In the genomic region with DNA sequence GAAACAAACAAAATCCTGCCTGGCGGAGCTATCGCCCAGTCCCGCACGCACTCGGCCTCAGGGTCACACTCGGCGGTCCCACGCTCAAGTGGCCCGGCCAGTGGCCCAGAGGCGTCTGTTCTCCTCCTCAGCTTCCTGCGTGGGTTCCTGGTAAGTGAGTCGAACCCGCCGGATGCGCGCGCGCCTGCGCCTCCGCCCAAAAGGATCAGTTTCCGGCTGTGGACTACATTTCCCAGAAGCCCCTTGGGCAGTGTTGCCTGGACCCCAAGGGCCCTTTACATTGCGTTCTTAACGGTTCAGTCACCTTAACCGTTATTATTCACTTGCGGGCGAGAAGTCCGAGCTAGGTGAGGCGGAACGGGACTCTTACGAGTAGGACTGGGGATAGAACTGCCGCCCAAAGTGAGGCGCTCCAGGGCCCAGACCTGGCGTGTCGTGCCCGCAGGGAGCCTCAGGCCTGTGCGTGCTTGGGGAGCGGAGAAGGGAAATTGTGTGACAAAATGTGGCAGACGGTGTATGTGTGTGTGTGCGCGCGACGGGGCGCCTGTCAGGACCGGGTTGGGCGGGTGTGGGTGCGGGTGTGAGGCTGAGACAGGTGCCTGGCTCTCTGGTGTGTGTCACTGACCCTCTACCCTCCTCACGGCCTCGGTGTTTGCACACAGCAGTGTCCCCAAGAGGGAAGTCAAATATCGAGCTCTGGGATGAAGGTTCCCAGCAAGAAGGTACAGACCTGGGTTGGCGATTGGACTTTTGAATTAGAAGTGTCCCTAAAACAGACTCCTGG, we compare ENCODE assay signal across 1 cellular context.
A peak's percentile ranks its signal among the peaks of the same experiment; 100 is the strongest.
TF ChIP-seq lines count a peak whose summit lies in the region.

TSS of gene ZNF546 (plus strand) at position 250 of the 784 bp plus-strand sequence. CDS start 1,267 bp downstream, outside the sequence.

TF ChIP-seq in HEK293, 187 proteins besides CTCF, POLR2A, EP300 and RAD21 (continued from another document and continues in another):
- TF ChIP-seq, protein P1, sequence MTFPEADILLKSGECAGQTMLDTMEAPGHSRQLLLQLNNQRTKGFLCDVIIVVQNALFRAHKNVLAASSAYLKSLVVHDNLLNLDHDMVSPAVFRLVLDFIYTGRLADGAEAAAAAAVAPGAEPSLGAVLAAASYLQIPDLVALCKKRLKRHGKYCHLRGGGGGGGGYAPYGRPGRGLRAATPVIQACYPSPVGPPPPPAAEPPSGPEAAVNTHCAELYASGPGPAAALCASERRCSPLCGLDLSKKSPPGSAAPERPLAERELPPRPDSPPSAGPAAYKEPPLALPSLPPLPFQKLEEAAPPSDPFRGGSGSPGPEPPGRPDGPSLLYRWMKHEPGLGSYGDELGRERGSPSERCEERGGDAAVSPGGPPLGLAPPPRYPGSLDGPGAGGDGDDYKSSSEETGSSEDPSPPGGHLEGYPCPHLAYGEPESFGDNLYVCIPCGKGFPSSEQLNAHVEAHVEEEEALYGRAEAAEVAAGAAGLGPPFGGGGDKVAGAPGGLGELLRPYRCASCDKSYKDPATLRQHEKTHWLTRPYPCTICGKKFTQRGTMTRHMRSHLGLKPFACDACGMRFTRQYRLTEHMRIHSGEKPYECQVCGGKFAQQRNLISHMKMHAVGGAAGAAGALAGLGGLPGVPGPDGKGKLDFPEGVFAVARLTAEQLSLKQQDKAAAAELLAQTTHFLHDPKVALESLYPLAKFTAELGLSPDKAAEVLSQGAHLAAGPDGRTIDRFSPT (tag by site-specific recombination; IDR thresholded peaks at IDR 0.05), result 0 out of 2 replicates have a peak, but pooled peaks have one; percentile 27
- TF ChIP-seq ZNF10 (tag by site-specific recombination; IDR thresholded peaks at IDR 0.05) (no peak), TRIM28 (IDR thresholded peaks at IDR 0.05; ENCODE audit: borderline replicate concordance, low read length) (peak; percentile 69; the same call in 1 of the 2 replicates), ZFP3 (tag by site-specific recombination; IDR thresholded peaks at IDR 0.05; ENCODE audit: low read depth) (no peak), ZNF404 (tag by site-specific recombination; IDR thresholded peaks at IDR 0.05) (no peak), ZNF837 (tag by site-specific recombination; IDR thresholded peaks at IDR 0.05) (0 out of 2 replicates have a peak, but pooled peaks have one; percentile 64), GLIS1 (tag by site-specific recombination; IDR thresholded peaks at IDR 0.05) (peak; percentile 72; the same call in 1 of the 2 replicates), ZNF24 (tag by site-specific recombination; IDR thresholded peaks at IDR 0.05) (peak; percentile 83), TCF7L2 (IDR thresholded peaks at IDR 0.05; ENCODE audit: borderline replicate concordance, low read depth, low read length) (no peak), ZNF311 (tag by site-specific recombination; IDR thresholded peaks at IDR 0.05; ENCODE audit: borderline replicate concordance) (no peak), ZNF624 (tag by site-specific recombination; IDR thresholded peaks at IDR 0.05) (no peak), ZNF521 (tag by site-specific recombination; IDR thresholded peaks at IDR 0.05) (no peak), ZNF280D (tag by site-specific recombination; IDR thresholded peaks at IDR 0.05) (0 out of 2 replicates have a peak, but pooled peaks have one; percentile 74), ZNF223 (tag by site-specific recombination; IDR thresholded peaks at IDR 0.05) (peak; percentile 99), AEBP2 (tag by site-specific recombination; IDR thresholded peaks at IDR 0.05; ENCODE audit: borderline replicate concordance) (no peak; the same call in 1 of the 2 replicates), ZNF394 (tag by site-specific recombination; IDR thresholded peaks at IDR 0.05; ENCODE audit: borderline replicate concordance) (peak; percentile 11; the same call in 1 of the 2 replicates), ZNF654 (tag by site-specific recombination; IDR thresholded peaks at IDR 0.05; ENCODE audit: low read depth) (no peak), FEZF1 (tag by site-specific recombination; IDR thresholded peaks at IDR 0.05) (0 out of 2 replicates have a peak, but pooled peaks have one; percentile 15), KLF8 (tag by site-specific recombination; IDR thresholded peaks at IDR 0.05) (peak; percentile 67; the same call in 1 of the 2 replicates), ZNF776 (tag by site-specific recombination; IDR thresholded peaks at IDR 0.05; ENCODE audit: borderline replicate concordance) (no peak), ZSCAN5A (tag by site-specific recombination; IDR thresholded peaks at IDR 0.05) (0 out of 2 replicates have a peak, but pooled peaks have one; percentile 22), ZNF792 (tag by site-specific recombination; IDR thresholded peaks at IDR 0.05) (peak; percentile 13; the same call in 1 of the 2 replicates), SCRT1 (tag by site-specific recombination; IDR thresholded peaks at IDR 0.05; ENCODE audit: borderline replicate concordance) (peak; percentile 32; the same call in 1 of the 2 replicates), ZNF658 (tag by site-specific recombination; IDR thresholded peaks at IDR 0.05) (no peak), OVOL3 (tag by site-specific recombination; IDR thresholded peaks at IDR 0.05) (peak; percentile 100), ZNF426 (tag by site-specific recombination; IDR thresholded peaks at IDR 0.05) (no peak), SALL2 (tag by site-specific recombination; IDR thresholded peaks at IDR 0.05; ENCODE audit: borderline replicate concordance) (no peak), ZNF362 (tag by site-specific recombination; IDR thresholded peaks at IDR 0.05) (no peak), ZBTB20 (tag by site-specific recombination; IDR thresholded peaks at IDR 0.05) (peak; percentile 98), ZNF155 (tag by site-specific recombination; IDR thresholded peaks at IDR 0.05) (no peak), ZNF48 (tag by site-specific recombination; IDR thresholded peaks at IDR 0.05) (no peak), REPIN1 (tag by site-specific recombination; IDR thresholded peaks at IDR 0.05; ENCODE audit: low read depth) (no peak), ZNF138 (tag by site-specific recombination; IDR thresholded peaks at IDR 0.05; ENCODE audit: borderline replicate concordance) (no peak), INSM2 (tag by site-specific recombination; IDR thresholded peaks at IDR 0.05) (peak; percentile 18; the same call in 1 of the 2 replicates), ZNF18 (tag by site-specific recombination; IDR thresholded peaks at IDR 0.05) (no peak; the same call in 1 of the 2 replicates), ZNF354C (tag by site-specific recombination; IDR thresholded peaks at IDR 0.05; ENCODE audit: borderline replicate concordance, low read depth) (no peak), KLF1 (tag by site-specific recombination; IDR thresholded peaks at IDR 0.05) (peak; percentile 62; the same call in 1 of the 2 replicates), ZNF560 (tag by site-specific recombination; IDR thresholded peaks at IDR 0.05; ENCODE audit: borderline replicate concordance) (no peak), ZNF677 (tag by site-specific recombination; IDR thresholded peaks at IDR 0.05) (0 out of 2 replicates have a peak, but pooled peaks have one; percentile 11), SCRT2 (tag by site-specific recombination; IDR thresholded peaks at IDR 0.05) (peak; percentile 65), ZNF341 (tag by site-specific recombination; IDR thresholded peaks at IDR 0.05; ENCODE audit: low read depth) (no peak; the same call in 1 of the 2 replicates)
- TF ChIP-seq, protein P2, sequence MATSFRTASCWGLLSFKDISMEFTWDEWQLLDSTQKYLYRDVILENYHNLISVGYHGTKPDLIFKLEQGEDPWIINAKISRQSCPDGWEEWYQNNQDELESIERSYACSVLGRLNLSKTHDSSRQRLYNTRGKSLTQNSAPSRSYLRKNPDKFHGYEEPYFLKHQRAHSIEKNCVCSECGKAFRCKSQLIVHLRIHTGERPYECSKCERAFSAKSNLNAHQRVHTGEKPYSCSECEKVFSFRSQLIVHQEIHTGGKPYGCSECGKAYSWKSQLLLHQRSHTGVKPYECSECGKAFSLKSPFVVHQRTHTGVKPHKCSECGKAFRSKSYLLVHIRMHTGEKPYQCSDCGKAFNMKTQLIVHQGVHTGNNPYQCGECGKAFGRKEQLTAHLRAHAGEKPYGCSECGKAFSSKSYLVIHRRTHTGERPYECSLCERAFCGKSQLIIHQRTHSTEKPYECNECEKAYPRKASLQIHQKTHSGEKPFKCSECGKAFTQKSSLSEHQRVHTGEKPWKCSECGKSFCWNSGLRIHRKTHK (tag by site-specific recombination; IDR thresholded peaks at IDR 0.05), result no peak
- TF ChIP-seq, protein P3, sequence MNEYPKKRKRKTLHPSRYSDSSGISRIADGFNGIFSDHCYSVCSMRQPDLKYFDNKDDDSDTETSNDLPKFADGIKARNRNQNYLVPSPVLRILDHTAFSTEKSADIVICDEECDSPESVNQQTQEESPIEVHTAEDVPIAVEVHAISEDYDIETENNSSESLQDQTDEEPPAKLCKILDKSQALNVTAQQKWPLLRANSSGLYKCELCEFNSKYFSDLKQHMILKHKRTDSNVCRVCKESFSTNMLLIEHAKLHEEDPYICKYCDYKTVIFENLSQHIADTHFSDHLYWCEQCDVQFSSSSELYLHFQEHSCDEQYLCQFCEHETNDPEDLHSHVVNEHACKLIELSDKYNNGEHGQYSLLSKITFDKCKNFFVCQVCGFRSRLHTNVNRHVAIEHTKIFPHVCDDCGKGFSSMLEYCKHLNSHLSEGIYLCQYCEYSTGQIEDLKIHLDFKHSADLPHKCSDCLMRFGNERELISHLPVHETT (tag by site-specific recombination; IDR thresholded peaks at IDR 0.05), result peak; percentile 55
